ENCODE assay signal across 10 cellular contexts in genomic region chr9:137299938-137300337, GRCh38. TPM values are rescaled to one million over a fixed set of nuclear protein-coding genes. Genes with fewer than 3 reads are reported as not detected.
DNase-seq lines count a peak whose midpoint lies in the region; ATAC-seq and TF ChIP-seq lines count a peak whose summit lies in the region.
"Had no signal": no experiment of that assay in that cellular context is flagged by ENCODE, and none has a peak within 500 bp of the region (broad histone marks: within the 10 kb centered on the region; RNA-seq: fewer than 3 reads in every experiment).

No MANE protein-coding gene starts in this region.

- peak overlapping the region; percentile 35 to 77 for H3K27ac ChIP-seq in uterus

- no peak for TF ChIP-seq POLR2A in uterus (IDR thresholded peaks at IDR 0.05)

- H3K4me1 ChIP-seq in mucosa of stomach (ENCODE audit: control insufficient read depth, insufficient read depth, low read length) (peaks cover 66% of the 10 kb centered on the region), uterus (peaks cover 0 to 25% of the 10 kb centered on the region in 2 donors)

- TF ChIP-seq CTCF in uterus (IDR thresholded peaks at IDR 0.05), result no peak

- intact Hi-C loops in uterus (cut with DNase I; ENCODE audit: low total_unique reads), result loop anchor here (10.0 kb wide), 1 partner anchor 115 kb away; no protein-coding TSS in a partner anchor

- CTCF ChIA-PET in activated CD8-positive, alpha-beta memory T cell treated with anti-CD3 and anti-CD28 coated beads, Interleukin-2, amount 10 ng/mL, durations not matched to agents 7 days and 5 days (lab: Charles Lee), result no interaction called here

- H3K4me3 Mint-ChIP-seq in activated T-cell treated with anti-CD3 and anti-CD28 coated beads, Interleukin-2, amount 50 U/mL, for 72 hours, result peak overlapping the region; percentile 50 to 69
- H3K4me3 Mint-ChIP-seq in activated CD8-positive, alpha-beta memory T cell treated with anti-CD3 and anti-CD28 coated beads, Interleukin-2, amount 10 ng/mL, durations not matched to agents 7 days and 5 days, result no peak overlapping the region

- no peaks in the 10 kb centered on the region for H3K9me3 Mint-ChIP-seq in activated T-cell treated with anti-CD3 and anti-CD28 coated beads, Interleukin-2, amount 50 U/mL, for 72 hours
- H3K9me3 Mint-ChIP-seq in activated CD8-positive, alpha-beta memory T cell treated with anti-CD3 and anti-CD28 coated beads, Interleukin-2, amount 10 ng/mL, durations not matched to agents 7 days and 5 days (ENCODE audit: low read depth), result no peaks in the 10 kb centered on the region

- peaks cover 38% of the 10 kb centered on the region for H3K27me3 Mint-ChIP-seq in activated T-cell treated with anti-CD3 and anti-CD28 coated beads, Interleukin-2, amount 50 U/mL, for 72 hours (ENCODE audit: low read depth)
- peaks cover 38% of the 10 kb centered on the region for H3K27me3 Mint-ChIP-seq in activated CD8-positive, alpha-beta memory T cell treated with anti-CD3 and anti-CD28 coated beads, Interleukin-2, amount 10 ng/mL, durations not matched to agents 7 days and 5 days

- H3K36me3 ChIP-seq in mucosa of stomach (ENCODE audit: control insufficient read depth, insufficient read depth, low read length), result no peaks in the 10 kb centered on the region
- no peaks in the 10 kb centered on the region for H3K36me3 ChIP-seq in uterus

- H3K9ac ChIP-seq in mucosa of stomach (ENCODE audit: low read length), result peak overlapping the region; percentile 59

- no peak overlapping the region for H3K4me3 ChIP-seq in mucosa of stomach (ENCODE audit: low read length)
- H3K4me3 ChIP-seq in uterus, result no peak overlapping the region

- ATAC-seq in activated T-cell treated with anti-CD3 and anti-CD28 coated beads, Interleukin-2, amount 50 U/mL, for 72 hours (replicated peaks in 1 of 2), result no peak
- no peak for ATAC-seq in HG02571 (IDR thresholded peaks at IDR 0.05; ENCODE audit: unreplicated experiment)
- ATAC-seq in activated CD8-positive, alpha-beta memory T cell treated with anti-CD3 and anti-CD28 coated beads, Interleukin-2, amount 10 ng/mL, durations not matched to agents 7 days and 5 days, result no peak

- peaks cover 44% of the 10 kb centered on the region for H3K27me3 ChIP-seq in mucosa of stomach (ENCODE audit: control insufficient read depth, insufficient read depth, low read length)
- H3K27me3 ChIP-seq in uterus, result peaks cover 33 to 41% of the 10 kb centered on the region in 2 donors

- no peak overlapping the region for H3K27ac Mint-ChIP-seq in activated T-cell treated with anti-CD3 and anti-CD28 coated beads, Interleukin-2, amount 50 U/mL, for 72 hours
- H3K27ac Mint-ChIP-seq in activated CD8-positive, alpha-beta memory T cell treated with anti-CD3 and anti-CD28 coated beads, Interleukin-2, amount 10 ng/mL, durations not matched to agents 7 days and 5 days, result no peak overlapping the region

- H3K4me1 Mint-ChIP-seq in activated T-cell treated with anti-CD3 and anti-CD28 coated beads, Interleukin-2, amount 50 U/mL, for 72 hours (ENCODE audit: low read depth), result peaks cover 15% of the 10 kb centered on the region
- H3K4me1 Mint-ChIP-seq in activated CD8-positive, alpha-beta memory T cell treated with anti-CD3 and anti-CD28 coated beads, Interleukin-2, amount 10 ng/mL, durations not matched to agents 7 days and 5 days, result peaks cover 10% of the 10 kb centered on the region

- no peaks in the 10 kb centered on the region for H3K36me3 Mint-ChIP-seq in activated T-cell treated with anti-CD3 and anti-CD28 coated beads, Interleukin-2, amount 50 U/mL, for 72 hours (ENCODE audit: insufficient read depth in 2 of 2)
- no peaks in the 10 kb centered on the region for H3K36me3 Mint-ChIP-seq in activated CD8-positive, alpha-beta memory T cell treated with anti-CD3 and anti-CD28 coated beads, Interleukin-2, amount 10 ng/mL, durations not matched to agents 7 days and 5 days

- H3K9me3 ChIP-seq in mucosa of stomach (ENCODE audit: control insufficient read depth, low read length) (no peaks in the 10 kb centered on the region), uterus (no peaks in the 10 kb centered on the region)

- DNase-seq in activated T-cell treated with anti-CD3 and anti-CD28 coated beads, Interleukin-2, amount 50 U/mL, for 72 hours, result no peak
- no peak for DNase-seq in activated T-cell treated with anti-CD3 and anti-CD28 coated beads for 4 hours
- peak; percentile 63 for DNase-seq in dermis blood vessel endothelial cell
- DNase-seq in uterus, result no peak
- DNase-seq in LoVo (ENCODE audit: low spot score), result no peak
- DNase-seq in activated CD8-positive, alpha-beta memory T cell treated with anti-CD3 and anti-CD28 coated beads, Interleukin-2, amount 10 ng/mL, durations not matched to agents 7 days and 5 days, result no peak
- DNase-seq: kidney glomerular epithelial cell; stimulated activated CD8-positive, alpha-beta memory T cell treated with anti-CD3 and anti-CD28 coated beads, Interleukin-4, amount 100 ng/mL, for 48 hours had no signal

RNA-seq across cellular contexts. Expression of gene NRARP, which starts 2.1 kb away (rescaled TPM):
- 1 to 10 TPM; 1.6 to 2.0 TPM for total RNA-seq in activated T-cell treated with anti-CD3 and anti-CD28 coated beads, Interleukin-2, amount 50 U/mL, for 72 hours
- 64.3 and 82.2 TPM in 2 replicates for total RNA-seq in dermis blood vessel endothelial cell
- total RNA-seq in uterus, result 10 to 100 TPM in 2 of 4 donors, 1 to 10 TPM in 1, under 1 TPM in 1; 0.29 to 16.5 (median 11.4) TPM
- total RNA-seq in activated CD8-positive, alpha-beta memory T cell treated with anti-CD3 and anti-CD28 coated beads, Interleukin-2, amount 10 ng/mL, durations not matched to agents 7 days and 5 days, result 1 to 10 TPM; 1.6 to 4.5 TPM

RNA-seq across cellular contexts. Expression of gene TOR4A, which starts 22.4 kb away (rescaled TPM):
- 1 to 10 TPM; 4.3 to 8.3 TPM for total RNA-seq in activated T-cell treated with anti-CD3 and anti-CD28 coated beads, Interleukin-2, amount 50 U/mL, for 72 hours
- total RNA-seq in dermis blood vessel endothelial cell (29.8 and 46.0 TPM in 2 replicates), uterus (10 to 100 TPM in 3 of 4 donors, 1 to 10 TPM in 1; 2.6 to 12.7 (median 11.5) TPM)
- 10 to 100 TPM; 10.9 to 13.3 TPM for total RNA-seq in activated CD8-positive, alpha-beta memory T cell treated with anti-CD3 and anti-CD28 coated beads, Interleukin-2, amount 10 ng/mL, durations not matched to agents 7 days and 5 days

RNA-seq across cellular contexts. Expression of gene NELFB, which starts 44.8 kb away (rescaled TPM):
- 10 to 100 TPM; 53.1 to 56.6 TPM for total RNA-seq in activated T-cell treated with anti-CD3 and anti-CD28 coated beads, Interleukin-2, amount 50 U/mL, for 72 hours
- total RNA-seq in dermis blood vessel endothelial cell (55.3 and 83.7 TPM in 2 replicates), uterus (10 to 100 TPM; 17.1 to 46.5 (median 43.2) TPM)
- 10 to 100 TPM; 70.8 to 75.3 TPM for total RNA-seq in activated CD8-positive, alpha-beta memory T cell treated with anti-CD3 and anti-CD28 coated beads, Interleukin-2, amount 10 ng/mL, durations not matched to agents 7 days and 5 days

RNA-seq across cellular contexts. Expression of gene STPG3, which starts 48.9 kb away (rescaled TPM):
- total RNA-seq in activated T-cell treated with anti-CD3 and anti-CD28 coated beads, Interleukin-2, amount 50 U/mL, for 72 hours, result under 1 TPM in 1 of 2 donors, not detected in 1; 0.63 TPM
- total RNA-seq in dermis blood vessel endothelial cell (0.34 TPM in 1 of 2 replicates, not detected in the other), uterus (not detected)
- total RNA-seq in activated CD8-positive, alpha-beta memory T cell treated with anti-CD3 and anti-CD28 coated beads, Interleukin-2, amount 10 ng/mL, durations not matched to agents 7 days and 5 days, result not detected

RNA-seq across cellular contexts. Expression of gene TUBB4B, which starts 58.9 kb away (rescaled TPM):
- 100 to 1,000 TPM; 122 to 128 TPM for total RNA-seq in activated T-cell treated with anti-CD3 and anti-CD28 coated beads, Interleukin-2, amount 50 U/mL, for 72 hours
- 128 and 305 TPM in 2 replicates for total RNA-seq in dermis blood vessel endothelial cell
- 100 to 1,000 TPM in 3 of 4 donors, 10 to 100 TPM in 1; 91.5 to 174 (median 139) TPM for total RNA-seq in uterus
- 100 to 1,000 TPM; 353 to 375 TPM for total RNA-seq in activated CD8-positive, alpha-beta memory T cell treated with anti-CD3 and anti-CD28 coated beads, Interleukin-2, amount 10 ng/mL, durations not matched to agents 7 days and 5 days
